Comparison of ENCODE assay signal across 16 cellular contexts in genomic region chr10:49520122-49520775, GRCh38.
"Had no signal": no experiment of that assay in that cellular context is flagged by ENCODE, and none has a peak within 500 bp of the region (broad histone marks: within the 10 kb centered on the region; RNA-seq: fewer than 3 reads in every experiment).

No MANE protein-coding gene starts in this region.

- H3K27me3 Mint-ChIP-seq: dendritic cell treated with granulocyte-macrophage colony-stimulating factor and Interleukin-4, amounts not matched to agents 40 ng/mL and 50 ng/mL, for 4 days; type B pancreatic cell had no signal

- DNase-seq: erythroblast; foreskin keratinocyte; immature natural killer cell; left colon; mammary epithelial cell; natural killer cell; psoas muscle; retina; small intestine; stimulated activated CD4-positive, alpha-beta T cell treated with anti-CD3 and anti-CD28 coated beads, Interleukin-12 subunit alpha, Interleukin-12 subunit beta, amount 100 ng/mL, for 4 hours; stimulated activated naive CD8-positive, alpha-beta T cell treated with anti-CD3 and anti-CD28 coated beads, Interleukin-15, Interleukin-2, amounts not matched to agents 100 U/mL and 50 U/mL, for 24 hours had no signal

- H3K27ac Mint-ChIP-seq: dendritic cell treated with granulocyte-macrophage colony-stimulating factor and Interleukin-4, amounts not matched to agents 40 ng/mL and 50 ng/mL, for 4 days; immature natural killer cell; natural killer cell; type B pancreatic cell had no signal

- ATAC-seq: foreskin keratinocyte; left colon; natural killer cell; sciatic nerve; stimulated activated naive CD8-positive, alpha-beta T cell treated with anti-CD3 and anti-CD28 coated beads, Interleukin-15, Interleukin-2, amounts not matched to agents 100 U/mL and 50 U/mL, for 24 hours had no signal

- H3K4me1 ChIP-seq: foreskin keratinocyte, suprapubic skin had no signal

- H3K4me3 ChIP-seq: psoas muscle, suprapubic skin, thyroid gland had no signal

- H3K4me3 Mint-ChIP-seq: dendritic cell treated with granulocyte-macrophage colony-stimulating factor and Interleukin-4, amounts not matched to agents 40 ng/mL and 50 ng/mL, for 4 days; immature natural killer cell; natural killer cell; type B pancreatic cell had no signal

- H3K9me3 ChIP-seq: psoas muscle, suprapubic skin, thyroid gland had no signal

- H3K27me3 ChIP-seq: foreskin keratinocyte, suprapubic skin, thyroid gland had no signal

- H3K27ac ChIP-seq: foreskin keratinocyte, psoas muscle, suprapubic skin, thyroid gland had no signal

- H3K9me3 Mint-ChIP-seq: dendritic cell treated with granulocyte-macrophage colony-stimulating factor and Interleukin-4, amounts not matched to agents 40 ng/mL and 50 ng/mL, for 4 days; immature natural killer cell; natural killer cell; type B pancreatic cell had no signal
